Comparison of ENCODE assay signal across 1 cellular context in genomic region chr9:113621309-113621791, GRCh38.
A peak's percentile ranks its signal among the peaks of the same experiment; 100 is the strongest.
TF ChIP-seq lines count a peak whose summit lies in the region.

No MANE protein-coding gene starts in this region.

TF ChIP-seq in H1, 55 proteins besides CTCF, POLR2A, EP300 and RAD21:
- no peak for TF ChIP-seq CREB1 (IDR thresholded peaks at IDR 0.05)
- peak; percentile 87 for TF ChIP-seq TEAD4 (IDR thresholded peaks at IDR 0.05; ENCODE audit: low read depth, low read length)
TF ChIP-seq in H1: peak in this region for 1.
